8 cellular contexts compared by ENCODE assay signal in genomic region chr17:75785016-75785769, GRCh38. TPM values are rescaled to one million over a fixed set of nuclear protein-coding genes. Genes with fewer than 3 reads are reported as not detected.
A peak's percentile ranks its signal among the peaks of the same experiment; 100 is the strongest.
DNase-seq lines count a peak whose midpoint lies in the region; ATAC-seq, FAIRE-seq and TF ChIP-seq lines count a peak whose summit lies in the region.

No MANE protein-coding gene starts in this region.

- peaks cover 2% of the 10 kb centered on the region for H3K9me3 ChIP-seq in neuron (ENCODE audit: low read length)

- H3K4me3 ChIP-seq in neuron (ENCODE audit: low read length) = peak overlapping the region; percentile 51

- ATAC-seq in GM21367 (IDR thresholded peaks at IDR 0.05; ENCODE audit: unreplicated experiment) (peak; percentile 47), foreskin keratinocyte (peak; percentile 74)

- FAIRE-seq in D721Med (lab: Jason Lieb, UNC) = no peak

- peak overlapping the region; percentile 97 for H3K27ac ChIP-seq in foreskin keratinocyte

- H3K4me1 ChIP-seq in foreskin keratinocyte (peaks cover 24% of the 10 kb centered on the region), neuron (ENCODE audit: insufficient read depth, low read length) (peaks cover 25% of the 10 kb centered on the region)

- DNase-seq in D721Med (ENCODE audit: insufficient read length, low spot score) (peak; percentile 42), HUDEP-2 (lab: John Stamatoyannopoulos, UW; ENCODE audit: unreplicated experiment in 76 of 76) (peak; percentile 45 to 98 (median 88)), OCI-M1 (lab: John Stamatoyannopoulos, UW) (peak; percentile 97), foreskin keratinocyte (peak; percentile 59 to 92), superior temporal gyrus (ENCODE audit: extremely low spot score) (peak; percentile 87)
- peak; percentile 43 for DNase-seq in activated effector memory CD4-positive, alpha-beta T cell treated with Interleukin-2 at 50 U/mL for 16 hours

- H3K27me3 ChIP-seq in foreskin keratinocyte (no peaks in the 10 kb centered on the region), neuron (ENCODE audit: insufficient read depth, low read length) (no peaks in the 10 kb centered on the region)

- no peak for TF ChIP-seq CTCF in D721Med (IDR thresholded peaks at IDR 0.05; ENCODE audit: insufficient read depth, missing control alignments)
- TF ChIP-seq CTCF in foreskin keratinocyte (conservative IDR thresholded peaks at IDR 0.05) = no peak

- H2AFZ ChIP-seq in neuron (ENCODE audit: low read depth, low read length) = no peak overlapping the region

- H3K36me3 ChIP-seq in neuron (ENCODE audit: insufficient read depth, low read length) = no peaks in the 10 kb centered on the region

RNA-seq across cellular contexts. Expression of gene UNK, which starts 0.6 kb away (rescaled TPM):
- total RNA-seq in foreskin keratinocyte = 15.0 and 16.3 TPM in 2 replicates
- 11.3 and 12.7 TPM in 2 replicates for polyA plus RNA-seq in foreskin keratinocyte

RNA-seq across cellular contexts. Expression of gene GALK1, which starts 20.2 kb away (rescaled TPM):
- total RNA-seq in foreskin keratinocyte = 6.8 and 8.3 TPM in 2 replicates
- polyA plus RNA-seq in foreskin keratinocyte = 5.3 and 7.8 TPM in 2 replicates

RNA-seq across cellular contexts. Expression of gene UNC13D, which starts 59.0 kb away (rescaled TPM):
- total RNA-seq in foreskin keratinocyte = 0.53 and 1.0 TPM in 2 replicates
- 0.80 and 0.82 TPM in 2 replicates for polyA plus RNA-seq in foreskin keratinocyte

Comparison
In these comparisons a context has a peak if more than half of its experiments do, and no peak if none do; other contexts are left out.
1. Peak in every context shown above with its lines: DNase-seq, ATAC-seq, H3K4me3 ChIP-seq and H3K27ac ChIP-seq.
2. DNase-seq: peak in every context shown above with its lines; median percentile 97 in OCI-M1; 88 in HUDEP-2; 87 in superior temporal gyrus; 76 in foreskin keratinocyte; 43 in activated effector memory CD4-positive, alpha-beta T cell treated with Interleukin-2 at 50 U/mL for 16 hours; 42 in D721Med.